20 cellular contexts compared by ENCODE assay signal in genomic region chr4:17624821-17625220, GRCh38. TPM values are rescaled to one million over a fixed set of nuclear protein-coding genes. Genes with fewer than 3 reads are reported as not detected.
DNase-seq lines count a peak whose midpoint lies in the region; ATAC-seq and TF ChIP-seq lines count a peak whose summit lies in the region.
"Had no signal": no experiment of that assay in that cellular context is flagged by ENCODE, and none has a peak within 500 bp of the region (broad histone marks: within the 10 kb centered on the region; RNA-seq: fewer than 3 reads in every experiment).

No MANE protein-coding gene starts in this region.

- intact Hi-C loops in testis (cut with DNase I; ENCODE audit: low total_unique reads) (no loop called here), breast epithelium (cut with DNase I; ENCODE audit: low total_unique reads) (no loop called here)

- H3K9me3 ChIP-seq in testis (no peaks in the 10 kb centered on the region), breast epithelium (no peaks in the 10 kb centered on the region)

- TF ChIP-seq CTCF in testis (IDR thresholded peaks at IDR 0.05) (no peak), breast epithelium (IDR thresholded peaks at IDR 0.05) (no peak)

- peak overlapping the region; percentile 22 for H3K27ac Mint-ChIP-seq in memory B cell
- H3K27ac Mint-ChIP-seq in stimulated activated effector memory CD8-positive, alpha-beta T cell treated with anti-CD3 and anti-CD28 coated beads, Interleukin-12 subunit alpha, Interleukin-12 subunit beta, amount 100 ng/mL, for 72 hours, result peak overlapping the region; percentile 82
- H3K27ac Mint-ChIP-seq: B cell had no signal

- H3K36me3 ChIP-seq in testis (ENCODE audit: low read depth, missing control alignments) (no peaks in the 10 kb centered on the region), breast epithelium (peaks cover 4% of the 10 kb centered on the region)

- H3K27ac ChIP-seq in angular gyrus (ENCODE audit: low read depth, low read length), result peak overlapping the region; percentile 63
- H3K27ac ChIP-seq in testis, result no peak overlapping the region
- H3K27ac ChIP-seq in breast epithelium, result no peak overlapping the region
- H3K27ac ChIP-seq: 22Rv1 had no signal

- no peak for TF ChIP-seq POLR2A in testis (IDR thresholded peaks at IDR 0.05)
- no peak for TF ChIP-seq POLR2A in breast epithelium (IDR thresholded peaks at IDR 0.05)

- H3K27me3 ChIP-seq in testis (no peaks in the 10 kb centered on the region), breast epithelium (no peaks in the 10 kb centered on the region)

- H3K36me3 Mint-ChIP-seq in memory B cell, result peaks cover 37% of the 10 kb centered on the region
- H3K36me3 Mint-ChIP-seq in stimulated activated effector memory CD8-positive, alpha-beta T cell treated with anti-CD3 and anti-CD28 coated beads, Interleukin-12 subunit alpha, Interleukin-12 subunit beta, amount 100 ng/mL, for 72 hours, result peaks cover 100% of the 10 kb centered on the region

- peak; percentile 24 for DNase-seq in activated CD8-positive, alpha-beta memory T cell treated with anti-CD3 and anti-CD28 coated beads for 24 hours
- DNase-seq in activated CD8-positive, alpha-beta memory T cell treated with anti-CD3 and anti-CD28 coated beads, Interleukin-2, amount 50 U/mL, for 4 hours, result no peak
- no peak for DNase-seq in memory B cell (ENCODE audit: low spot score in 2 of 2)
- no peak for DNase-seq in stimulated activated effector memory CD8-positive, alpha-beta T cell treated with anti-CD3 and anti-CD28 coated beads, Interleukin-12 subunit alpha, Interleukin-12 subunit beta, amount 100 ng/mL, for 72 hours (ENCODE audit: low spot score in 2 of 2)
- DNase-seq in testis, result no peak
- no peak for DNase-seq in breast epithelium (ENCODE audit: low spot score in 2 of 2)
- no peak for DNase-seq in NCI-H526 (lab: John Stamatoyannopoulos, UW)
- DNase-seq: Calu3; CD4-positive, CD25-positive, alpha-beta regulatory T cell; DMS79; H9; Kasumi-1; MM.1S; NCI-H1092 treated with DMSO at 0.1 percent for 48 hours; NCI-H2081 treated with DMSO at 0.1 percent for 48 hours; NCI-H510A treated with DMSO at 0.1 percent for 48 hours had no signal

- no peak overlapping the region for H3K4me3 Mint-ChIP-seq in memory B cell
- H3K4me3 Mint-ChIP-seq in stimulated activated effector memory CD8-positive, alpha-beta T cell treated with anti-CD3 and anti-CD28 coated beads, Interleukin-12 subunit alpha, Interleukin-12 subunit beta, amount 100 ng/mL, for 72 hours, result no peak overlapping the region
- H3K4me3 Mint-ChIP-seq: B cell, H9, IgD-negative memory B cell had no signal

- no peaks in the 10 kb centered on the region for H3K27me3 Mint-ChIP-seq in memory B cell
- H3K27me3 Mint-ChIP-seq: B cell; CD4-positive, CD25-positive, alpha-beta regulatory T cell; IgD-negative memory B cell had no signal

- WGBS in testis, 2 donors, result 70 to 85% methylated on average over 2 of the region's 2 CpGs

- H3K4me1 ChIP-seq in testis, result no peaks in the 10 kb centered on the region
- H3K4me1 ChIP-seq in breast epithelium, result no peaks in the 10 kb centered on the region

- H3K4me3 ChIP-seq in testis (no peak overlapping the region), breast epithelium (no peak overlapping the region)

- ATAC-seq in memory B cell (ENCODE audit: low read depth), result no peak
- ATAC-seq in stimulated activated effector memory CD8-positive, alpha-beta T cell treated with anti-CD3 and anti-CD28 coated beads, Interleukin-12 subunit alpha, Interleukin-12 subunit beta, amount 100 ng/mL, for 72 hours, result no peak

- H3K4me1 Mint-ChIP-seq in memory B cell, result peaks cover 5% of the 10 kb centered on the region
- H3K4me1 Mint-ChIP-seq in stimulated activated effector memory CD8-positive, alpha-beta T cell treated with anti-CD3 and anti-CD28 coated beads, Interleukin-12 subunit alpha, Interleukin-12 subunit beta, amount 100 ng/mL, for 72 hours, result peaks cover 18% of the 10 kb centered on the region
- H3K4me1 Mint-ChIP-seq: H9 had no signal

- H3K9me3 Mint-ChIP-seq in memory B cell, result no peaks in the 10 kb centered on the region
- H3K9me3 Mint-ChIP-seq in stimulated activated effector memory CD8-positive, alpha-beta T cell treated with anti-CD3 and anti-CD28 coated beads, Interleukin-12 subunit alpha, Interleukin-12 subunit beta, amount 100 ng/mL, for 72 hours, result no peaks in the 10 kb centered on the region
- H3K9me3 Mint-ChIP-seq: CD4-positive, CD25-positive, alpha-beta regulatory T cell; H9; IgD-negative memory B cell had no signal

RNA-seq across cellular contexts. Expression of gene MED28, which starts 10.4 kb away (rescaled TPM):
- 10 to 100 TPM; 22.8 to 27.3 TPM for total RNA-seq in testis
- 51.7 TPM for polyA plus RNA-seq in testis (ENCODE audit: insufficient read depth, low read depth, low replicate concordance)
- 10 to 100 TPM; 13.8 to 22.8 (median 19.7) TPM for total RNA-seq in breast epithelium

RNA-seq across cellular contexts. Expression of gene LAP3, which starts 47.8 kb away (rescaled TPM):
- total RNA-seq in testis, result 100 to 1,000 TPM in 1 of 2 donors, 10 to 100 TPM in 1; 98.9 to 100 TPM
- 108 TPM for polyA plus RNA-seq in testis (ENCODE audit: insufficient read depth, low read depth, low replicate concordance)
- total RNA-seq in breast epithelium, result 10 to 100 TPM; 72.4 to 93.4 (median 81.0) TPM
